ENCODE assay signal across 8 cellular contexts in genomic region chr7:130904031-130904757, GRCh38.
A peak's percentile ranks its signal among the peaks of the same experiment; 100 is the strongest.
DNase-seq lines count a peak whose midpoint lies in the region; ATAC-seq and TF ChIP-seq lines count a peak whose summit lies in the region.

No MANE protein-coding gene starts in this region.

- no peaks in the 10 kb centered on the region for H3K27me3 ChIP-seq in A673 (replicated peaks; ENCODE audit: insufficient read depth, low read depth, low read length, poor library complexity)
- no peaks in the 10 kb centered on the region for H3K27me3 ChIP-seq in HUES64 (ENCODE audit: insufficient read depth, low read length)
- H3K27me3 ChIP-seq in breast epithelium: no peaks in the 10 kb centered on the region
- H3K27me3 ChIP-seq in lung (ENCODE audit: control insufficient read depth, insufficient read depth): no peaks in the 10 kb centered on the region

- BruUV-seq in A673 (replicated peaks; lab: Mats Ljungman, UMichigan): no TSS peak

- POLR2A ChIA-PET in A673 (lab: Charles Lee; ENCODE audit: low non-redundant PET): interaction anchor here (0.5 to 0.7 kb wide), 7 partner anchors 10 to 829 kb away, joined by 4 to 23 read pairs (median 8); no protein-coding TSS in a partner anchor

- H3K4me3 ChIP-seq in A673 (ENCODE audit: low read depth, low read length, poor library complexity, severe bottlenecking): peak overlapping the region; percentile 2
- no peak overlapping the region for H3K4me3 ChIP-seq in HUES64 (ENCODE audit: low read length)
- H3K4me3 ChIP-seq in breast epithelium: peak overlapping the region in 1 of 3 donors; percentile 19
- H3K4me3 ChIP-seq in lung: no peak overlapping the region

- H3K9ac ChIP-seq in HUES64 (ENCODE audit: low read depth, low read length): no peak overlapping the region; the same call in 1 of the 2 replicates

- H3K36me3 ChIP-seq in A673 (ENCODE audit: insufficient read depth, low read length, poor library complexity, severe bottlenecking) (peaks cover 57% of the 10 kb centered on the region), HUES64 (ENCODE audit: insufficient read depth, low read length) (no peaks in the 10 kb centered on the region), breast epithelium (no peaks in the 10 kb centered on the region), lung (ENCODE audit: control insufficient read depth in 2 of 2, insufficient read depth in 2 of 2, low read length in 2 of 2) (peaks cover 0 to 17% of the 10 kb centered on the region in 2 donors)

- WGBS in HUES64: 70% methylated on average over 9 of the region's 9 CpGs
- 61 to 88% methylated on average over 9 of the region's 9 CpGs for WGBS in lung, 2 donors

- DNase-seq in A673 (ENCODE audit: low spot score) (peak; percentile 80), breast epithelium (ENCODE audit: low spot score in 2 of 2) (no peak), lung (ENCODE audit: low spot score) (no peak), NCI-H2171 treated with DMSO at 0.1 percent for 48 hours (lab: John Stamatoyannopoulos, UW) (no peak), NOMO-1 (lab: John Stamatoyannopoulos, UW; ENCODE audit: unreplicated experiment in 2 of 2) (no peak)

- H3K4me1 ChIP-seq in A673 (ENCODE audit: insufficient read depth, low read length, poor library complexity, severe bottlenecking) (peaks cover 91% of the 10 kb centered on the region), HUES64 (ENCODE audit: insufficient read depth, low read length) (peaks cover 43% of the 10 kb centered on the region), breast epithelium (peaks cover 11 to 47% of the 10 kb centered on the region in 2 donors), lung (ENCODE audit: control insufficient read depth in 2 of 2, insufficient read depth in 2 of 2, low read length in 2 of 2) (peaks cover 22 to 24% of the 10 kb centered on the region in 2 donors)

- intact Hi-C loops in A673 (cut with micrococcal nuclease; ENCODE audit: unreplicated experiment): loop anchor here (10.0 kb wide), 1 partner anchor 751 kb away; no protein-coding TSS in a partner anchor
- intact Hi-C loops in breast epithelium (cut with DNase I; ENCODE audit: low total_unique reads): no loop called here

- H3K27ac ChIP-seq in A673 (ENCODE audit: low read depth, low read length, poor library complexity, severe bottlenecking): peak overlapping the region; percentile 59
- H3K27ac ChIP-seq in HUES64 (ENCODE audit: low read depth, low read length): peak overlapping the region; percentile 15; the same call in 1 of the 2 replicates
- peak overlapping the region; percentile 82 to 91 for H3K27ac ChIP-seq in breast epithelium
- peak overlapping the region; percentile 84 to 88 for H3K27ac ChIP-seq in lung (ENCODE audit: low read depth in 1 of 2, low read length in 1 of 2)

- H3K9me3 ChIP-seq in A673 (ENCODE audit: low read depth, low read length, poor library complexity, severe bottlenecking) (peaks cover 7% of the 10 kb centered on the region), HUES64 (ENCODE audit: insufficient read depth, low read depth, low read length) (no peaks in the 10 kb centered on the region), breast epithelium (no peaks in the 10 kb centered on the region), lung (ENCODE audit: control insufficient read depth in 2 of 2, insufficient read depth in 1 of 2, low read length in 1 of 2) (no peaks in the 10 kb centered on the region)

- no peak for TF ChIP-seq CTCF in A673 (conservative IDR thresholded peaks at IDR 0.05; ENCODE audit: low read depth, low read length)
- no peak for TF ChIP-seq CTCF in breast epithelium (IDR thresholded peaks at IDR 0.05)
- no peak for TF ChIP-seq CTCF in lung (IDR thresholded peaks at IDR 0.05; ENCODE audit: control extremely low read depth, extremely low read depth)

- CTCF ChIA-PET in A673 (lab: Charles Lee): no interaction called here

- ATAC-seq in lung (ENCODE audit: insufficient read depth, low FRiP score): peak; percentile 23
- ATAC-seq in GM21528 (IDR thresholded peaks at IDR 0.05; ENCODE audit: low FRiP score, unreplicated experiment): no peak
- ATAC-seq in HG02973 (IDR thresholded peaks at IDR 0.05; ENCODE audit: unreplicated experiment): no peak

- no peak for TF ChIP-seq POLR2A in breast epithelium (IDR thresholded peaks at IDR 0.05)

Comparison
In these comparisons a context has a peak if more than half of its experiments do, and no peak if none do; other contexts are left out.
1. H3K27ac ChIP-seq: peak in every context shown above with its lines; median percentile 86 in breast epithelium; 86 in lung; 59 in A673; 15 in HUES64.